1 cellular context compared by ENCODE assay signal in genomic region chr6:33907227-33907626, GRCh38.
TF ChIP-seq lines count a peak whose summit lies in the region.

No MANE protein-coding gene starts in this region.

TF ChIP-seq in H1, 55 proteins besides CTCF, POLR2A, EP300 and RAD21:
- TF ChIP-seq JUN (IDR thresholded peaks at IDR 0.05; ENCODE audit: low read depth, low read length) (no peak), CEBPB (IDR thresholded peaks at IDR 0.05; ENCODE audit: low read depth, low read length) (no peak), BRCA1 (IDR thresholded peaks at IDR 0.05; ENCODE audit: low read depth, low read length) (no peak), JUND (IDR thresholded peaks at IDR 0.05; ENCODE audit: low read length) (no peak), MAX (IDR thresholded peaks at IDR 0.05) (no peak), HDAC6 (IDR thresholded peaks at IDR 0.05; ENCODE audit: low read depth, low read length) (no peak), KDM5A (IDR thresholded peaks at IDR 0.05; ENCODE audit: low read length) (no peak), HDAC2 (IDR thresholded peaks at IDR 0.05; ENCODE audit: borderline replicate concordance in 1 of 2, low read depth in 2 of 2, low read length in 2 of 2) (no peak), KDM4A (IDR thresholded peaks at IDR 0.05; ENCODE audit: low read depth, low read length, severe bottlenecking) (no peak), BACH1 (IDR thresholded peaks at IDR 0.05; ENCODE audit: low read length) (no peak)
